ENCODE assay signal across 20 cellular contexts in the genomic region with DNA sequence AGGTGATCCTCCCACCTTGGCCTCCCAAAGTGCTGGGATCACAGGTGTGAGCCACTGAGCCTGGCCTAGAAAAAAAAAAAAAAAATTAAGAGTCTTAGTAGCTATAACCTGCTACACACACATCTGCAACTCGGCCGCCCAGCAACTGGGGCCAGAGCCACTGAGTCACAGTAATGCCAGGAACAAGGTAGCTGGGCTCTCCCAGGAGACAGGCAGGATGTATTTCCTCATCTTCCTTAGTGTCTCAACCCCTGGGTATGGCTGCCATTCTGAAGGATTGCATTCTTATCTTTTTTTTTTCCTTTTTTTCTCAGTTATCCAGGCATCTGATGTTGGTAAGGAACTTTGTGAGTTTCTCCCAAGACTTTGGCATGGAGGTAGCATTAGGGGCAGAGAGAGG.
DNase-seq lines count a peak whose midpoint lies in the region; ATAC-seq, FAIRE-seq and TF ChIP-seq lines count a peak whose summit lies in the region.
"Had no signal": no experiment of that assay in that cellular context is flagged by ENCODE, and none has a peak within 500 bp of the region (broad histone marks: within the 10 kb centered on the region; RNA-seq: fewer than 3 reads in every experiment).

No MANE protein-coding gene starts in this region.

- H3K4me3 ChIP-seq in choroid plexus epithelial cell (ENCODE audit: low read depth, low read length) = no peak overlapping the region
- H3K4me3 ChIP-seq: PC-9, SK-N-MC had no signal

- DNase-seq in AG20443 (ENCODE audit: low spot score) (peak; percentile 34), HTR-8/SVneo (ENCODE audit: insufficient read length, low spot score) (no peak), choroid plexus epithelial cell (ENCODE audit: low read depth) (peak; percentile 33), kidney tubule cell (ENCODE audit: low spot score) (peak; percentile 60), NCI-H2107 treated with DMSO at 0.1 percent for 48 hours (lab: John Stamatoyannopoulos, UW; ENCODE audit: unreplicated experiment) (no peak), kidney glomerular epithelial cell (lab: John Stamatoyannopoulos, UW) (no peak), NCI-H1436 (lab: John Stamatoyannopoulos, UW) (no peak)
- DNase-seq: C1 segment of cervical spinal cord, DMS 273 treated with DMSO at 0.1 percent for 48 hours, MV-4-11, NCI-H1436 treated with DMSO at 0.1 percent for 48 hours, NCI-H2081, NCI-H2227 treated with DMSO at 0.1 percent for 48 hours, NCI-H524, PC-9 had no signal

- FAIRE-seq in HTR-8/SVneo (lab: Jason Lieb, UNC) = peak; percentile 9
- FAIRE-seq: A204.1, H54 had no signal

- no peak for TF ChIP-seq CTCF in choroid plexus epithelial cell (conservative IDR thresholded peaks at IDR 0.05; ENCODE audit: low read depth, low read length)

- no peak for ATAC-seq in GM19023 (IDR thresholded peaks at IDR 0.05; ENCODE audit: unreplicated experiment)
- ATAC-seq: Right ventricle myocardium inferior had no signal

Comparison
In these comparisons a context has a peak if more than half of its experiments do, and no peak if none do; other contexts are left out.
1. DNase-seq: peak in AG20443 (single experiment), choroid plexus epithelial cell (single experiment) and kidney tubule cell (single experiment); none in HTR-8/SVneo (single experiment), NCI-H2107 treated with DMSO at 0.1 percent for 48 hours (single experiment), kidney glomerular epithelial cell (single experiment) and NCI-H1436 (single experiment).